Comparison of ENCODE assay signal across 12 cellular contexts in genomic region chr4:150962245-150962644, GRCh38. TPM values are rescaled to one million over a fixed set of nuclear protein-coding genes. Genes with fewer than 3 reads are reported as not detected.
DNase-seq lines count a peak whose midpoint lies in the region; ATAC-seq and TF ChIP-seq lines count a peak whose summit lies in the region.
"Had no signal": no experiment of that assay in that cellular context is flagged by ENCODE, and none has a peak within 500 bp of the region (broad histone marks: within the 10 kb centered on the region; RNA-seq: fewer than 3 reads in every experiment).

No MANE protein-coding gene starts in this region.

- no peak overlapping the region for H3K4me2 ChIP-seq in PC-3 (ENCODE audit: low read length)

- no peak overlapping the region for H3K27ac ChIP-seq in PC-3 (ENCODE audit: low read length)

- H3K9me3 Mint-ChIP-seq in T-helper 2 cell treated with Interferon-gamma antibody and Interleukin-4, amounts not matched to agents 5 μg/mL and 100 μg/mL, for 36 hours = peaks cover 20% of the 10 kb centered on the region
- H3K9me3 Mint-ChIP-seq in naive B cell = peaks cover 5 to 25% (median 19%) of the 10 kb centered on the region in 7 donors

- H3K36me3 Mint-ChIP-seq in T-helper 2 cell treated with Interferon-gamma antibody and Interleukin-4, amounts not matched to agents 5 μg/mL and 100 μg/mL, for 36 hours (ENCODE audit: low read depth) = peaks cover 18% of the 10 kb centered on the region
- H3K36me3 Mint-ChIP-seq in naive B cell = peaks cover 9 to 21% of the 10 kb centered on the region in 2 donors

- no peak overlapping the region for H3K4me3 ChIP-seq in PC-3 (ENCODE audit: low read length)

- peaks cover 14% of the 10 kb centered on the region; the same call in 1 of the 2 replicates for H3K79me2 ChIP-seq in PC-3 (ENCODE audit: low read length)

- POLR2A ChIA-PET in PC-3 (lab: Charles Lee; ENCODE audit: unreplicated experiment) = no interaction called here

- H4K20me1 ChIP-seq in PC-3 (ENCODE audit: low read length) = no peaks in the 10 kb centered on the region

- no peaks in the 10 kb centered on the region for H3K36me3 ChIP-seq in PC-3 (ENCODE audit: low read depth, low read length)

- in situ Hi-C loops in KBM-7 (cut with MboI; ENCODE audit: low pct_unique_long_range_greater_than_20kb, low sequenced_read_pairs) = no loop called here

- H3K27me3 Mint-ChIP-seq in T-helper 2 cell treated with Interferon-gamma antibody and Interleukin-4, amounts not matched to agents 5 μg/mL and 100 μg/mL, for 36 hours (ENCODE audit: low read depth) = no peaks in the 10 kb centered on the region
- H3K27me3 Mint-ChIP-seq in naive B cell = no peaks in the 10 kb centered on the region

- ATAC-seq in GM21786 (IDR thresholded peaks at IDR 0.05; ENCODE audit: unreplicated experiment) (peak; percentile 45), PC-3 (peak; percentile 27; the same call in 1 of the 2 replicates), naive B cell (ENCODE audit: low read depth in 2 of 2) (peak; percentile 55 to 84)

- H3K4me1 Mint-ChIP-seq in T-helper 2 cell treated with Interferon-gamma antibody and Interleukin-4, amounts not matched to agents 5 μg/mL and 100 μg/mL, for 36 hours (ENCODE audit: low read depth) = no peaks in the 10 kb centered on the region
- H3K4me1 Mint-ChIP-seq in naive B cell = peaks cover 9 to 30% (median 27%) of the 10 kb centered on the region in 3 donors

- CTCF ChIA-PET in PC-3 (lab: Charles Lee) = no interaction called here

- intact Hi-C loops in PC-3 (cut with micrococcal nuclease) = no loop called here

- H3K9ac ChIP-seq in PC-3 (ENCODE audit: low read length) = no peak overlapping the region

- no peaks in the 10 kb centered on the region for H3F3A ChIP-seq in PC-3 (ENCODE audit: low read length, unreplicated experiment)

- H3K9me3 ChIP-seq in PC-3 (ENCODE audit: low read length) = no peaks in the 10 kb centered on the region

- TF ChIP-seq CTCF in PC-3 (conservative IDR thresholded peaks at IDR 0.05; ENCODE audit: low read depth, low read length) = no peak

- no peak overlapping the region for H2AFZ ChIP-seq in PC-3 (ENCODE audit: low read length)

- no peaks in the 10 kb centered on the region for H3K4me1 ChIP-seq in PC-3 (ENCODE audit: insufficient read depth, low read length)

- no TSS peak for BruUV-seq in PC-3 (replicated peaks; lab: Mats Ljungman, UMichigan)

- H3K27ac Mint-ChIP-seq in T-helper 2 cell treated with Interferon-gamma antibody and Interleukin-4, amounts not matched to agents 5 μg/mL and 100 μg/mL, for 36 hours = no peak overlapping the region
- peak overlapping the region in 5 of 6 donors; percentile 4 to 83 (median 28) for H3K27ac Mint-ChIP-seq in naive B cell

- DNase-seq in T-helper 2 cell treated with Interferon-gamma antibody and Interleukin-4, amounts not matched to agents 5 μg/mL and 100 μg/mL, for 36 hours (ENCODE audit: low spot score) = peak; percentile 18
- no peak for DNase-seq in T-helper 2 cell
- no peak for DNase-seq in PC-3
- no peak for DNase-seq in naive B cell
- DNase-seq in activated effector memory CD4-positive, alpha-beta T cell treated with anti-CD3 and anti-CD28 coated beads, Interleukin-2, amount 50 U/mL, for 16 hours = no peak
- no peak for DNase-seq in KBM-7
- DNase-seq in NCI-H2081 treated with DMSO at 0.1 percent for 48 hours (lab: John Stamatoyannopoulos, UW) = no peak
- DNase-seq: aorta, GF-D8, NCI-H1436, OCI-M1 had no signal

- H3K4me3 Mint-ChIP-seq in T-helper 2 cell treated with Interferon-gamma antibody and Interleukin-4, amounts not matched to agents 5 μg/mL and 100 μg/mL, for 36 hours = no peak overlapping the region
- no peak overlapping the region for H3K4me3 Mint-ChIP-seq in naive B cell

- H3K27me3 ChIP-seq in PC-3 (ENCODE audit: low read length) = no peaks in the 10 kb centered on the region

- H3K9me2 ChIP-seq in PC-3 (replicated peaks; ENCODE audit: low read length) = no peaks in the 10 kb centered on the region

RNA-seq across cellular contexts. Expression of gene LRBA, which starts 52.8 kb away (rescaled TPM):
- total RNA-seq in PC-3 (2014; rRNA removed) = 38.2 and 40.8 TPM in 2 replicates
- polyA plus RNA-seq in naive B cell (ENCODE audit: low read depth in 6 of 6) = 10 to 100 TPM; 18.0 to 25.7 (median 19.6) TPM
